26 cellular contexts compared by ENCODE assay signal in genomic region chr2:38064805-38065501, GRCh38. TPM values are rescaled to one million over a fixed set of nuclear protein-coding genes. Genes with fewer than 3 reads are reported as not detected.
DNase-seq lines count a peak whose midpoint lies in the region; ATAC-seq, FAIRE-seq and TF ChIP-seq lines count a peak whose summit lies in the region.
"Had no signal": no experiment of that assay in that cellular context is flagged by ENCODE, and none has a peak within 500 bp of the region (broad histone marks: within the 10 kb centered on the region; RNA-seq: fewer than 3 reads in every experiment).

No MANE protein-coding gene starts in this region.

- H4K91ac ChIP-seq in IMR-90 (ENCODE audit: insufficient read depth, low read depth, low read length) = no peak overlapping the region
- H4K91ac ChIP-seq in mesenchymal stem cell (ENCODE audit: low read length) = no peak overlapping the region

- no peak overlapping the region for H2AK5ac ChIP-seq in IMR-90 (ENCODE audit: low read depth, low read length)
- no peak overlapping the region for H2AK5ac ChIP-seq in mesenchymal stem cell (ENCODE audit: low read length, severe bottlenecking)

- H3K14ac ChIP-seq in IMR-90 (replicated peaks; ENCODE audit: low read depth, low read length) = no peak overlapping the region
- H3K14ac ChIP-seq in mesenchymal stem cell (ENCODE audit: low read length in 2 of 2) = no peak overlapping the region

- TF ChIP-seq RAD21 in IMR-90 (IDR thresholded peaks at IDR 0.05; ENCODE audit: low read length) = no peak

- H3K27ac ChIP-seq in IMR-90 (ENCODE audit: insufficient read depth, low read length) = no peak overlapping the region
- H3K27ac ChIP-seq in mesenchymal stem cell (ENCODE audit: low read length, poor library complexity, severe bottlenecking) = no peak overlapping the region
- H3K27ac ChIP-seq: gastroesophageal sphincter, KMS-11, lower lobe of right lung, spleen had no signal

- CTCF ChIA-PET in IMR-90 (lab: Yijun Ruan, JAX) = interaction anchor here (0.5 to 0.6 kb wide), 2 partner anchors 123 to 152 kb away, joined by 3 to 5 read pairs; no protein-coding TSS in a partner anchor

- ATAC-seq in IMR-90 (ENCODE audit: low read depth) (peak; percentile 27), HG02852 (IDR thresholded peaks at IDR 0.05; ENCODE audit: unreplicated experiment) (no peak)
- ATAC-seq: activated T-cell treated with anti-CD3 and anti-CD28 coated beads, Interleukin-2, amount 50 U/mL, for 72 hours; gastroesophageal sphincter; lower lobe of right lung; stimulated activated naive CD8-positive, alpha-beta T cell treated with anti-CD3 and anti-CD28 coated beads, Interleukin-15, Interleukin-2, amounts not matched to agents 100 U/mL and 50 U/mL, for 24 hours had no signal

- H2BK120ac ChIP-seq in IMR-90 (ENCODE audit: low read depth, low read length) (no peak overlapping the region), mesenchymal stem cell (ENCODE audit: low read depth, low read length) (no peak overlapping the region)

- dilution Hi-C loops in IMR-90 (cut with HindIII; ENCODE audit: low sequenced_read_pairs, unreplicated experiment) = no loop called here

- no peak overlapping the region for H2BK5ac ChIP-seq in IMR-90 (ENCODE audit: low read depth, low read length, poor library complexity, severe bottlenecking)
- no peak overlapping the region for H2BK5ac ChIP-seq in mesenchymal stem cell (ENCODE audit: low read depth, low read length, poor library complexity, severe bottlenecking)

- H3K23ac ChIP-seq in IMR-90 (ENCODE audit: low read depth, low read length) (no peak overlapping the region), mesenchymal stem cell (ENCODE audit: low read length in 2 of 2) (no peak overlapping the region)

- intact Hi-C loops in IMR-90 (cut with micrococcal nuclease) = no loop called here

- H2BK20ac ChIP-seq in IMR-90 (ENCODE audit: low read depth, low read length) = no peak overlapping the region

- H2BK12ac ChIP-seq in mesenchymal stem cell (ENCODE audit: low read length in 2 of 2) = no peak overlapping the region

- H2BK15ac ChIP-seq in IMR-90 (ENCODE audit: low read depth, low read length) (no peak overlapping the region), mesenchymal stem cell (ENCODE audit: low read depth, poor library complexity, severe bottlenecking) (no peak overlapping the region)

- H3K4ac ChIP-seq in IMR-90 (ENCODE audit: low read depth, low read length) (no peak overlapping the region), mesenchymal stem cell (ENCODE audit: low read depth in 1 of 2, low read length in 2 of 2) (no peak overlapping the region)

- H3K9ac ChIP-seq in IMR-90 (ENCODE audit: low read depth, low read length) (no peak overlapping the region), mesenchymal stem cell (ENCODE audit: low read length) (no peak overlapping the region)
- H3K9ac ChIP-seq: KMS-11 had no signal

- H3K79me1 ChIP-seq in IMR-90 (ENCODE audit: low read depth in 1 of 2, low read length in 2 of 2) (no peaks in the 10 kb centered on the region), mesenchymal stem cell (replicated peaks; ENCODE audit: low read length, poor library complexity, severe bottlenecking) (no peaks in the 10 kb centered on the region)

- POLR2A ChIA-PET in IMR-90 (lab: Charles Lee; ENCODE audit: unreplicated experiment) = no interaction called here

- no peak for TF ChIP-seq POLR2A in IMR-90 (IDR thresholded peaks at IDR 0.05; ENCODE audit: low read depth, low read length)
- TF ChIP-seq POLR2A in H54 (IDR thresholded peaks at IDR 0.05; ENCODE audit: low read depth, low read length) = no peak

- no peak overlapping the region for H3K18ac ChIP-seq in IMR-90 (ENCODE audit: low read depth, low read length)
- H3K18ac ChIP-seq in mesenchymal stem cell (ENCODE audit: low read depth in 1 of 2, low read length in 2 of 2) = no peak overlapping the region

- no peak for FAIRE-seq in H54 (lab: Jason Lieb, UNC)
- FAIRE-seq: GM12891, keratinocyte had no signal

- no TSS peak for BruUV-seq in IMR-90 (replicated peaks; lab: Mats Ljungman, UMichigan)

- no peak overlapping the region for H3K4me2 ChIP-seq in IMR-90 (ENCODE audit: low read depth, low read length)
- H3K4me2 ChIP-seq in mesenchymal stem cell (ENCODE audit: low read length, poor library complexity, severe bottlenecking) = no peak overlapping the region
- H3K4me2 ChIP-seq: KMS-11 had no signal

- H3K36me3 ChIP-seq in IMR-90 (ENCODE audit: control insufficient read depth, insufficient read depth, low read length) = no peaks in the 10 kb centered on the region
- H3K36me3 ChIP-seq in mesenchymal stem cell (ENCODE audit: control insufficient read depth in 1 of 2, insufficient read depth in 2 of 2, low read depth in 1 of 2, low read length in 2 of 2) = peaks cover 3 to 65% of the 10 kb centered on the region in 2 experiments
- H3K36me3 ChIP-seq: gastroesophageal sphincter, lower lobe of right lung had no signal

- no peak overlapping the region; the same call in 1 of the 2 replicates for H4K5ac ChIP-seq in IMR-90 (ENCODE audit: low read depth, low read length)

- H2AK9ac ChIP-seq in IMR-90 (replicated peaks; ENCODE audit: low read depth, low read length, poor library complexity) = no peak overlapping the region

- peaks cover 2% of the 10 kb centered on the region; the same call in 1 of the 2 replicates for H3K27me3 ChIP-seq in IMR-90 (ENCODE audit: control insufficient read depth, insufficient read depth, low read length)
- H3K27me3 ChIP-seq in mesenchymal stem cell (ENCODE audit: control insufficient read depth in 1 of 2, insufficient read depth in 1 of 2, low read length in 2 of 2) = no peaks in the 10 kb centered on the region
- H3K27me3 ChIP-seq: gastroesophageal sphincter, spleen had no signal

- no peaks in the 10 kb centered on the region; the same call in 1 of the 2 replicates for H3K9me1 ChIP-seq in IMR-90 (ENCODE audit: insufficient read depth, low read length)

- in situ Hi-C loops in IMR-90 (cut with MboI; ENCODE audit: low sequenced_read_pairs) = no loop called here
- in situ Hi-C loops in astrocyte of the spinal cord (cut with HindIII; ENCODE audit: low sequenced_read_pairs) = no loop called here

- TF ChIP-seq CTCF in IMR-90 (conservative IDR thresholded peaks at IDR 0.05; ENCODE audit: low read depth, low read length) (no peak), astrocyte of the spinal cord (IDR thresholded peaks at IDR 0.05; ENCODE audit: low read depth, low read length) (no peak)

- H3K4me1 ChIP-seq in IMR-90 (ENCODE audit: control insufficient read depth, insufficient read depth, low read length) (peaks cover 3% of the 10 kb centered on the region), mesenchymal stem cell (ENCODE audit: control insufficient read depth, insufficient read depth, low read depth, low read length) (peaks cover 9% of the 10 kb centered on the region)
- H3K4me1 ChIP-seq: lower lobe of right lung, spleen had no signal

- DNase-seq in NCI-H1105 treated with DMSO at 0.1 percent for 48 hours (lab: John Stamatoyannopoulos, UW) = peak; percentile 14
- DNase-seq in NCI-H1105 (lab: John Stamatoyannopoulos, UW) = no peak
- DNase-seq in IMR-90 = no peak
- peak; percentile 27 for DNase-seq in astrocyte of the spinal cord (ENCODE audit: low read depth, low spot score)
- DNase-seq in mesenchymal stem cell = peak; percentile 41
- DNase-seq in H54 (ENCODE audit: insufficient read length, low spot score) = no peak
- DNase-seq in COLO668 (lab: John Stamatoyannopoulos, UW; ENCODE audit: unreplicated experiment) = no peak
- DNase-seq: 8988T; activated CD8-positive, alpha-beta memory T cell treated with anti-CD3 and anti-CD28 coated beads for 24 hours; activated naive CD4-positive, alpha-beta T cell treated with anti-CD3 and anti-CD28 coated beads, Interleukin-2, amount 10 ng/mL, durations not matched to agents 7 days and 5 days; activated T-cell treated with anti-CD3 and anti-CD28 coated beads, Interleukin-2, amount 50 U/mL, for 72 hours; amygdala; DMS79; effector CD4-positive, alpha-beta T cell; lower lobe of right lung; NCI-H1092 treated with DMSO at 0.1 percent for 48 hours; NCI-H2107; NCI-H524; spleen; stimulated activated CD4-positive, alpha-beta T cell treated with anti-CD3 and anti-CD28 coated beads, Interleukin-4, amount 100 ng/mL, for 4 hours; stimulated activated naive CD8-positive, alpha-beta T cell treated with anti-CD3 and anti-CD28 coated beads, Interleukin-15, Interleukin-2, amounts not matched to agents 100 U/mL and 50 U/mL, for 24 hours had no signal

- H3K9me3 ChIP-seq in IMR-90 (ENCODE audit: control insufficient read depth, insufficient read depth, low read length) = no peaks in the 10 kb centered on the region
- no peaks in the 10 kb centered on the region for H3K9me3 ChIP-seq in mesenchymal stem cell (ENCODE audit: control insufficient read depth, low read length)
- H3K9me3 ChIP-seq: gastroesophageal sphincter, lower lobe of right lung, spleen had no signal

- WGBS in IMR-90 (ENCODE audit: extremely low coverage in 2 of 2, insufficient read length in 1 of 2), 2 experiments = 100% methylated on average over 1 of the region's 5 CpGs; no CpG with 5 or more reads in 1 of the 2 experiments
- 69% methylated on average over 4 of the region's 5 CpGs for WGBS in mesenchymal stem cell

- H3K56ac ChIP-seq in IMR-90 (ENCODE audit: extremely low read depth, insufficient read depth, low read length) = no peak overlapping the region

- H4K8ac ChIP-seq in IMR-90 (ENCODE audit: low read depth in 2 of 2, low read length in 2 of 2) (no peak overlapping the region), mesenchymal stem cell (ENCODE audit: low read length) (no peak overlapping the region)

- no peak overlapping the region for H2AFZ ChIP-seq in IMR-90 (replicated peaks; ENCODE audit: low read length, poor library complexity)
- no peak overlapping the region for H2AFZ ChIP-seq in mesenchymal stem cell (ENCODE audit: low read depth, low read length)

- no peaks in the 10 kb centered on the region for H4K20me1 ChIP-seq in IMR-90 (ENCODE audit: insufficient read depth, low read length)

- H3K4me3 ChIP-seq in IMR-90 (ENCODE audit: insufficient read depth, low read depth, low read length) = no peak overlapping the region
- H3K4me3 ChIP-seq in astrocyte of the spinal cord (ENCODE audit: low read depth, low read length) = no peak overlapping the region
- no peak overlapping the region for H3K4me3 ChIP-seq in mesenchymal stem cell (ENCODE audit: insufficient read depth in 1 of 2, low read depth in 1 of 2, low read length in 2 of 2)
- H3K4me3 ChIP-seq: gastroesophageal sphincter, lower lobe of right lung, spleen had no signal

TF ChIP-seq in IMR-90, 13 proteins besides CTCF, POLR2A, EP300 and RAD21 (continues in another document):
- TF ChIP-seq MAFK (IDR thresholded peaks at IDR 0.05; ENCODE audit: low read depth, low read length) = peak; percentile 57
- no peak for TF ChIP-seq BHLHE40 (IDR thresholded peaks at IDR 0.05; ENCODE audit: low read depth, low read length)
- TF ChIP-seq RCOR1 (IDR thresholded peaks at IDR 0.05; ENCODE audit: insufficient replicate concordance, low read length) = no peak
- no peak for TF ChIP-seq CEBPB (IDR thresholded peaks at IDR 0.05; ENCODE audit: low read depth, low read length)

RNA-seq across cellular contexts. Expression of gene CYP1B1, which starts 11.0 kb away (rescaled TPM):
- total RNA-seq in IMR-90 (2012; rRNA removed) = 1.1 and 1.9 TPM in 2 replicates
- 0.65 and 0.77 TPM in 2 replicates for polyA plus RNA-seq in IMR-90 (2012; rRNA removed)
- 0.69 and 1.8 TPM in 2 replicates for polyA plus RNA-seq in IMR-90 (2012; cell fraction: cytosol; rRNA removed)
- polyA plus RNA-seq in IMR-90 (2012; cell fraction: nucleus; rRNA removed; ENCODE audit: low replicate concordance) = 1.5 and 2.4 TPM in 2 replicates
- polyA plus RNA-seq in mesenchymal stem cell (2013, experiment 1 of 2) = 32.4 TPM
- 33.1 TPM for polyA plus RNA-seq in mesenchymal stem cell (2013, experiment 2 of 2)

Comparison
In these comparisons a context has a peak if more than half of its experiments do, and no peak if none do; other contexts are left out.
1. DNase-seq: peak in NCI-H1105 treated with DMSO at 0.1 percent for 48 hours (single experiment), astrocyte of the spinal cord (single experiment) and mesenchymal stem cell (single experiment); none in NCI-H1105 (single experiment), IMR-90 (single experiment), H54 (single experiment) and COLO668 (single experiment).